Comparison of ENCODE assay signal across 1 cellular context in the genomic region with DNA sequence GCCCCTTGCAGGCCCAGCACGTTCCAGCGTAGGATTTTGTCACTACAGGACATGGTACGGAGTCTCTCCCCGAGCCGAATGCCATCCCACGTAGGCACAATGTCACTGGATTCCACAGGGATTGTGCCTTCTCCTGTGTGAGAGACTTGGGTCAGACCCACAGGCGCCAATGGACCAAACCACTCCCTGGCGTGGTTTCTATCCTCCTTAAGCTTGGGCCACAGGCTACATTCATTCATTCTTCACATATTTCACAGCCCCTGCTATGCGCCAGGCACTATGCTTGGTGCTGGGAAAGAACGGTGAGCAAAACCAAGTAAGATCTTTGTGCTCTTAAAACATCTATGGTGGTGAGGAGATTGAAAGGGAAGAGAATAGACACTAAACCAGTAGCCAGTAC.
TF ChIP-seq lines count a peak whose summit lies in the region.

No MANE protein-coding gene starts in this region.

TF ChIP-seq in GM12878, 131 proteins besides CTCF, POLR2A, EP300 and RAD21:
- peak; percentile 51; the same call in 1 of the 2 replicates for TF ChIP-seq POLR2AphosphoS5 (IDR thresholded peaks at IDR 0.05; ENCODE audit: low read length)
- TF ChIP-seq SMC3 (IDR thresholded peaks at IDR 0.05; ENCODE audit: borderline replicate concordance, low read length): no peak
- TF ChIP-seq BACH1 (IDR thresholded peaks at IDR 0.05; ENCODE audit: borderline replicate concordance): no peak
- TF ChIP-seq, protein P1, sequence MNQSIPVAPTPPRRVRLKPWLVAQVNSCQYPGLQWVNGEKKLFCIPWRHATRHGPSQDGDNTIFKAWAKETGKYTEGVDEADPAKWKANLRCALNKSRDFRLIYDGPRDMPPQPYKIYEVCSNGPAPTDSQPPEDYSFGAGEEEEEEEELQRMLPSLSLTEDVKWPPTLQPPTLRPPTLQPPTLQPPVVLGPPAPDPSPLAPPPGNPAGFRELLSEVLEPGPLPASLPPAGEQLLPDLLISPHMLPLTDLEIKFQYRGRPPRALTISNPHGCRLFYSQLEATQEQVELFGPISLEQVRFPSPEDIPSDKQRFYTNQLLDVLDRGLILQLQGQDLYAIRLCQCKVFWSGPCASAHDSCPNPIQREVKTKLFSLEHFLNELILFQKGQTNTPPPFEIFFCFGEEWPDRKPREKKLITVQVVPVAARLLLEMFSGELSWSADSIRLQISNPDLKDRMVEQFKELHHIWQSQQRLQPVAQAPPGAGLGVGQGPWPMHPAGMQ (IDR thresholded peaks at IDR 0.05; ENCODE audit: borderline replicate concordance): no peak
- TF ChIP-seq, protein P2, sequence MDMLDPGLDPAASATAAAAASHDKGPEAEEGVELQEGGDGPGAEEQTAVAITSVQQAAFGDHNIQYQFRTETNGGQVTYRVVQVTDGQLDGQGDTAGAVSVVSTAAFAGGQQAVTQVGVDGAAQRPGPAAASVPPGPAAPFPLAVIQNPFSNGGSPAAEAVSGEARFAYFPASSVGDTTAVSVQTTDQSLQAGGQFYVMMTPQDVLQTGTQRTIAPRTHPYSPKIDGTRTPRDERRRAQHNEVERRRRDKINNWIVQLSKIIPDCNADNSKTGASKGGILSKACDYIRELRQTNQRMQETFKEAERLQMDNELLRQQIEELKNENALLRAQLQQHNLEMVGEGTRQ (IDR thresholded peaks at IDR 0.05; ENCODE audit: borderline replicate concordance, low read depth, low read length): no peak
- no peak for TF ChIP-seq ASH2L (IDR thresholded peaks at IDR 0.05; ENCODE audit: borderline replicate concordance, low read depth)
- TF ChIP-seq, protein P3, sequence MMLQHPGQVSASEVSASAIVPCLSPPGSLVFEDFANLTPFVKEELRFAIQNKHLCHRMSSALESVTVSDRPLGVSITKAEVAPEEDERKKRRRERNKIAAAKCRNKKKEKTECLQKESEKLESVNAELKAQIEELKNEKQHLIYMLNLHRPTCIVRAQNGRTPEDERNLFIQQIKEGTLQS (IDR thresholded peaks at IDR 0.05; ENCODE audit: borderline replicate concordance, extremely low read depth, low read depth, low read length): no peak
- no peak for TF ChIP-seq POLR2AphosphoS2 (IDR thresholded peaks at IDR 0.05; ENCODE audit: low read depth, low read length)
